ENCODE assay signal across 1 cellular context in the genomic region with DNA sequence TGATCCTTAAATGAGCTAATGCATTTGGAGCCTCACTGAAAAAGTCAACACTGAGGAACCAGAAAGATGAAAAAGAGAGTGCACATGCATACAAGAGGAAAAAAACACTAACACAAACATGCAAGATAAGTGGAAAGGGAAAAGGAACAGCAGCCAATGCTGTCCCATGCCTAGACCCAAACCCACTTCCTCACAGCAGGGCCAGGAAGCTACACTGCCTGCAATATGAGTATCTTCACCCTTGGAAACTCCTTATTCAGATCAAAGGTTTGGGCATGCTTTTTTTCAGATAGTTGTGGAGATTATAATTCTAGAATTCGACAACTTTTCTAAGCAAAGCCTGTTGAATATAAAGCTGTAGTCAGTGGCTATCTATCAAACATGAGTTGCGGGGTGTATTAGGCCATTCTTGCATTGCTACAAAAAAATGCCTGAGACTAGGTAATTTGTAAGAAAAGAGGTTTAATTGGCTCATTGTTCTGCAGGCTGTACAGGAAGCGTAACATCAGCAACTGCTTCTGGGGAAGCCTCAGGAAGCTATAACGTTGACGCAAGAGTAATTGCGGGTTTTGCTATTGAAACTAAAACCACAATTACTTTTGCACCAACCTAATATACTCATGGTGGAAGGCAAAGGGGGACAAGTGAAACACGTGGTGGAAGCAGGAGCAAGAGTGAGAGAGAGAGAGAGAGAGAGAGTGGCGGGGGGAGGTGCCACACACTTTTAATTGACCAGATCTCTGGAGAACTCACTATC.
TF ChIP-seq lines count a peak whose summit lies in the region.

No MANE protein-coding gene starts in this region.

TF ChIP-seq in GM12878, 131 proteins besides CTCF, POLR2A, EP300 and RAD21 (continued from another document and continues in another):
- TF ChIP-seq, protein P1, sequence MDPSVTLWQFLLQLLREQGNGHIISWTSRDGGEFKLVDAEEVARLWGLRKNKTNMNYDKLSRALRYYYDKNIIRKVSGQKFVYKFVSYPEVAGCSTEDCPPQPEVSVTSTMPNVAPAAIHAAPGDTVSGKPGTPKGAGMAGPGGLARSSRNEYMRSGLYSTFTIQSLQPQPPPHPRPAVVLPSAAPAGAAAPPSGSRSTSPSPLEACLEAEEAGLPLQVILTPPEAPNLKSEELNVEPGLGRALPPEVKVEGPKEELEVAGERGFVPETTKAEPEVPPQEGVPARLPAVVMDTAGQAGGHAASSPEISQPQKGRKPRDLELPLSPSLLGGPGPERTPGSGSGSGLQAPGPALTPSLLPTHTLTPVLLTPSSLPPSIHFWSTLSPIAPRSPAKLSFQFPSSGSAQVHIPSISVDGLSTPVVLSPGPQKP (IDR thresholded peaks at IDR 0.05; ENCODE audit: low read depth, low read length), result no peak
- no peak for TF ChIP-seq SIN3A (IDR thresholded peaks at IDR 0.05; ENCODE audit: low read depth, low read length)
- TF ChIP-seq FOXM1 (IDR thresholded peaks at IDR 0.05; ENCODE audit: low read depth, low read length), result no peak
- TF ChIP-seq YBX1 (IDR thresholded peaks at IDR 0.05), result no peak
- TF ChIP-seq, protein P2, sequence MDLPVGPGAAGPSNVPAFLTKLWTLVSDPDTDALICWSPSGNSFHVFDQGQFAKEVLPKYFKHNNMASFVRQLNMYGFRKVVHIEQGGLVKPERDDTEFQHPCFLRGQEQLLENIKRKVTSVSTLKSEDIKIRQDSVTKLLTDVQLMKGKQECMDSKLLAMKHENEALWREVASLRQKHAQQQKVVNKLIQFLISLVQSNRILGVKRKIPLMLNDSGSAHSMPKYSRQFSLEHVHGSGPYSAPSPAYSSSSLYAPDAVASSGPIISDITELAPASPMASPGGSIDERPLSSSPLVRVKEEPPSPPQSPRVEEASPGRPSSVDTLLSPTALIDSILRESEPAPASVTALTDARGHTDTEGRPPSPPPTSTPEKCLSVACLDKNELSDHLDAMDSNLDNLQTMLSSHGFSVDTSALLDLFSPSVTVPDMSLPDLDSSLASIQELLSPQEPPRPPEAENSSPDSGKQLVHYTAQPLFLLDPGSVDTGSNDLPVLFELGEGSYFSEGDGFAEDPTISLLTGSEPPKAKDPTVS (IDR thresholded peaks at IDR 0.05; ENCODE audit: low read depth, low read length), result no peak
- no peak for TF ChIP-seq SMAD1 (IDR thresholded peaks at IDR 0.05; ENCODE audit: low read depth, partially characterized antibody)
- no peak for TF ChIP-seq TARDBP (IDR thresholded peaks at IDR 0.05; ENCODE audit: borderline replicate concordance)
- TF ChIP-seq, protein P3, sequence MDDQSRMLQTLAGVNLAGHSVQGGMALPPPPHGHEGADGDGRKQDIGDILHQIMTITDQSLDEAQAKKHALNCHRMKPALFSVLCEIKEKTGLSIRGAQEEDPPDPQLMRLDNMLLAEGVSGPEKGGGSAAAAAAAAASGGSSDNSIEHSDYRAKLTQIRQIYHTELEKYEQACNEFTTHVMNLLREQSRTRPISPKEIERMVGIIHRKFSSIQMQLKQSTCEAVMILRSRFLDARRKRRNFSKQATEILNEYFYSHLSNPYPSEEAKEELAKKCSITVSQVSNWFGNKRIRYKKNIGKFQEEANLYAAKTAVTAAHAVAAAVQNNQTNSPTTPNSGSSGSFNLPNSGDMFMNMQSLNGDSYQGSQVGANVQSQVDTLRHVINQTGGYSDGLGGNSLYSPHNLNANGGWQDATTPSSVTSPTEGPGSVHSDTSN (IDR thresholded peaks at IDR 0.05; ENCODE audit: insufficient replicate concordance, low read depth, low read length), result no peak
- TF ChIP-seq, protein P4, sequence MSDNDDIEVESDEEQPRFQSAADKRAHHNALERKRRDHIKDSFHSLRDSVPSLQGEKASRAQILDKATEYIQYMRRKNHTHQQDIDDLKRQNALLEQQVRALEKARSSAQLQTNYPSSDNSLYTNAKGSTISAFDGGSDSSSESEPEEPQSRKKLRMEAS (IDR thresholded peaks at IDR 0.05; ENCODE audit: low read depth, low read length), result no peak
- no peak for TF ChIP-seq RB1 (IDR thresholded peaks at IDR 0.05; ENCODE audit: borderline replicate concordance)
- no peak for TF ChIP-seq PML (IDR thresholded peaks at IDR 0.05; ENCODE audit: low read length)
- no peak for TF ChIP-seq ESRRA (IDR thresholded peaks at IDR 0.05; ENCODE audit: low read length)
- TF ChIP-seq IKZF1 (conservative IDR thresholded peaks at IDR 0.05), result 0 out of 2 replicates have a peak, but pooled peaks have one; percentile 31
- TF ChIP-seq KDM1A (IDR thresholded peaks at IDR 0.05; ENCODE audit: borderline replicate concordance), result no peak
- 0 out of 2 replicates have a peak, but pooled peaks have one; percentile 21 for TF ChIP-seq IRF4 (IDR thresholded peaks at IDR 0.05; ENCODE audit: low read depth, low read length)
- TF ChIP-seq TCF7 (IDR thresholded peaks at IDR 0.05; ENCODE audit: borderline replicate concordance), result no peak
- no peak for TF ChIP-seq SMC3 (IDR thresholded peaks at IDR 0.05; ENCODE audit: borderline replicate concordance, low read length)
- TF ChIP-seq MEF2A (IDR thresholded peaks at IDR 0.05; ENCODE audit: insufficient read depth, low read depth, low read length), result no peak
- TF ChIP-seq, protein P5, sequence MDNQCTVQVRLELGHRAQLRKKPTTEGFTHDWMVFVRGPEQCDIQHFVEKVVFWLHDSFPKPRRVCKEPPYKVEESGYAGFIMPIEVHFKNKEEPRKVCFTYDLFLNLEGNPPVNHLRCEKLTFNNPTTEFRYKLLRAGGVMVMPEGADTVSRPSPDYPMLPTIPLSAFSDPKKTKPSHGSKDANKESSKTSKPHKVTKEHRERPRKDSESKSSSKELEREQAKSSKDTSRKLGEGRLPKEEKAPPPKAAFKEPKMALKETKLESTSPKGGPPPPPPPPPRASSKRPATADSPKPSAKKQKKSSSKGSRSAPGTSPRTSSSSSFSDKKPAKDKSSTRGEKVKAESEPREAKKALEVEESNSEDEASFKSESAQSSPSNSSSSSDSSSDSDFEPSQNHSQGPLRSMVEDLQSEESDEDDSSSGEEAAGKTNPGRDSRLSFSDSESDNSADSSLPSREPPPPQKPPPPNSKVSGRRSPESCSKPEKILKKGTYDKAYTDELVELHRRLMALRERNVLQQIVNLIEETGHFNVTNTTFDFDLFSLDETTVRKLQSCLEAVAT (IDR thresholded peaks at IDR 0.05), result no peak
- no peak for TF ChIP-seq FOXK2 (IDR thresholded peaks at IDR 0.05)
- no peak for TF ChIP-seq FOS (IDR thresholded peaks at IDR 0.05; ENCODE audit: borderline replicate concordance, extremely low read depth, insufficient read length)
- no peak for TF ChIP-seq NBN (IDR thresholded peaks at IDR 0.05)
- no peak for TF ChIP-seq LARP7 (IDR thresholded peaks at IDR 0.05)
- no peak for TF ChIP-seq MEF2B (IDR thresholded peaks at IDR 0.05; ENCODE audit: partially characterized antibody, poor library complexity, severe bottlenecking)
- TF ChIP-seq, protein P6, sequence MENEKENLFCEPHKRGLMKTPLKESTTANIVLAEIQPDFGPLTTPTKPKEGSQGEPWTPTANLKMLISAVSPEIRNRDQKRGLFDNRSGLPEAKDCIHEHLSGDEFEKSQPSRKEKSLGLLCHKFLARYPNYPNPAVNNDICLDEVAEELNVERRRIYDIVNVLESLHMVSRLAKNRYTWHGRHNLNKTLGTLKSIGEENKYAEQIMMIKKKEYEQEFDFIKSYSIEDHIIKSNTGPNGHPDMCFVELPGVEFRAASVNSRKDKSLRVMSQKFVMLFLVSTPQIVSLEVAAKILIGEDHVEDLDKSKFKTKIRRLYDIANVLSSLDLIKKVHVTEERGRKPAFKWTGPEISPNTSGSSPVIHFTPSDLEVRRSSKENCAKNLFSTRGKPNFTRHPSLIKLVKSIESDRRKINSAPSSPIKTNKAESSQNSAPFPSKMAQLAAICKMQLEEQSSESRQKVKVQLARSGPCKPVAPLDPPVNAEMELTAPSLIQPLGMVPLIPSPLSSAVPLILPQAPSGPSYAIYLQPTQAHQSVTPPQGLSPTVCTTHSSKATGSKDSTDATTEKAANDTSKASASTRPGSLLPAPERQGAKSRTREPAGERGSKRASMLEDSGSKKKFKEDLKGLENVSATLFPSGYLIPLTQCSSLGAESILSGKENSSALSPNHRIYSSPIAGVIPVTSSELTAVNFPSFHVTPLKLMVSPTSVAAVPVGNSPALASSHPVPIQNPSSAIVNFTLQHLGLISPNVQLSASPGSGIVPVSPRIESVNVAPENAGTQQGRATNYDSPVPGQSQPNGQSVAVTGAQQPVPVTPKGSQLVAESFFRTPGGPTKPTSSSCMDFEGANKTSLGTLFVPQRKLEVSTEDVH (IDR thresholded peaks at IDR 0.05; ENCODE audit: low read depth, partially characterized antibody), result no peak
- peak; percentile 52 to 64 for TF ChIP-seq IKZF2 (IDR thresholded peaks at IDR 0.05)
- TF ChIP-seq, protein P7, sequence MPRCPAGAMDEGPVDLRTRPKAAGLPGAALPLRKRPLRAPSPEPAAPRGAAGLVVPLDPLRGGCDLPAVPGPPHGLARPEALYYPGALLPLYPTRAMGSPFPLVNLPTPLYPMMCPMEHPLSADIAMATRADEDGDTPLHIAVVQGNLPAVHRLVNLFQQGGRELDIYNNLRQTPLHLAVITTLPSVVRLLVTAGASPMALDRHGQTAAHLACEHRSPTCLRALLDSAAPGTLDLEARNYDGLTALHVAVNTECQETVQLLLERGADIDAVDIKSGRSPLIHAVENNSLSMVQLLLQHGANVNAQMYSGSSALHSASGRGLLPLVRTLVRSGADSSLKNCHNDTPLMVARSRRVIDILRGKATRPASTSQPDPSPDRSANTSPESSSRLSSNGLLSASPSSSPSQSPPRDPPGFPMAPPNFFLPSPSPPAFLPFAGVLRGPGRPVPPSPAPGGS (IDR thresholded peaks at IDR 0.05; ENCODE audit: borderline replicate concordance, insufficient read depth, low read depth, low read length, poor library complexity, severe bottlenecking), result no peak
- TF ChIP-seq RAD51 (IDR thresholded peaks at IDR 0.05), result peak; percentile 42; the same call in 1 of the 2 replicates
- TF ChIP-seq YY1 (IDR thresholded peaks at IDR 0.05; ENCODE audit: low read depth, low read length), result no peak
- TF ChIP-seq NR2F1 (conservative IDR thresholded peaks at IDR 0.05), result no peak
- TF ChIP-seq MTA2 (IDR thresholded peaks at IDR 0.05; ENCODE audit: low read depth), result peak; percentile 71; the same call in 1 of the 2 replicates
- no peak for TF ChIP-seq RELA (IDR thresholded peaks at IDR 0.05; ENCODE audit: borderline replicate concordance, partially characterized antibody)
- TF ChIP-seq, protein P8, sequence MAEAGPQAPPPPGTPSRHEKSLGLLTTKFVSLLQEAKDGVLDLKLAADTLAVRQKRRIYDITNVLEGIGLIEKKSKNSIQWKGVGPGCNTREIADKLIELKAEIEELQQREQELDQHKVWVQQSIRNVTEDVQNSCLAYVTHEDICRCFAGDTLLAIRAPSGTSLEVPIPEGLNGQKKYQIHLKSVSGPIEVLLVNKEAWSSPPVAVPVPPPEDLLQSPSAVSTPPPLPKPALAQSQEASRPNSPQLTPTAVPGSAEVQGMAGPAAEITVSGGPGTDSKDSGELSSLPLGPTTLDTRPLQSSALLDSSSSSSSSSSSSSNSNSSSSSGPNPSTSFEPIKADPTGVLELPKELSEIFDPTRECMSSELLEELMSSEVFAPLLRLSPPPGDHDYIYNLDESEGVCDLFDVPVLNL (IDR thresholded peaks at IDR 0.05; ENCODE audit: low read depth, low read length), result no peak
- no peak for TF ChIP-seq MXI1 (IDR thresholded peaks at IDR 0.05; ENCODE audit: low read depth, low read length)
- TF ChIP-seq KAT2A (conservative IDR thresholded peaks at IDR 0.05; ENCODE audit: control insufficient read depth, low read depth, low read length), result no peak
- no peak for TF ChIP-seq CHD2 (IDR thresholded peaks at IDR 0.05; ENCODE audit: borderline replicate concordance, low read depth, low read length)
- no peak for TF ChIP-seq NR2C1 (IDR thresholded peaks at IDR 0.05)
- TF ChIP-seq ZNF274 (IDR thresholded peaks at IDR 0.05; ENCODE audit: insufficient read depth, insufficient read length), result no peak
- no peak for TF ChIP-seq SMARCA5 (IDR thresholded peaks at IDR 0.05)
- TF ChIP-seq STAT3 (IDR thresholded peaks at IDR 0.05; ENCODE audit: low read depth, low read length), result no peak
- peak; percentile 87 for TF ChIP-seq RUNX3 (IDR thresholded peaks at IDR 0.05; ENCODE audit: low read length)
- TF ChIP-seq GATAD2B (conservative IDR thresholded peaks at IDR 0.05; ENCODE audit: low read depth), result no peak
- TF ChIP-seq, protein P9, sequence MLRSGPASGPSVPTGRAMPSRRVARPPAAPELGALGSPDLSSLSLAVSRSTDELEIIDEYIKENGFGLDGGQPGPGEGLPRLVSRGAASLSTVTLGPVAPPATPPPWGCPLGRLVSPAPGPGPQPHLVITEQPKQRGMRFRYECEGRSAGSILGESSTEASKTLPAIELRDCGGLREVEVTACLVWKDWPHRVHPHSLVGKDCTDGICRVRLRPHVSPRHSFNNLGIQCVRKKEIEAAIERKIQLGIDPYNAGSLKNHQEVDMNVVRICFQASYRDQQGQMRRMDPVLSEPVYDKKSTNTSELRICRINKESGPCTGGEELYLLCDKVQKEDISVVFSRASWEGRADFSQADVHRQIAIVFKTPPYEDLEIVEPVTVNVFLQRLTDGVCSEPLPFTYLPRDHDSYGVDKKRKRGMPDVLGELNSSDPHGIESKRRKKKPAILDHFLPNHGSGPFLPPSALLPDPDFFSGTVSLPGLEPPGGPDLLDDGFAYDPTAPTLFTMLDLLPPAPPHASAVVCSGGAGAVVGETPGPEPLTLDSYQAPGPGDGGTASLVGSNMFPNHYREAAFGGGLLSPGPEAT (IDR thresholded peaks at IDR 0.05; ENCODE audit: low read depth), result no peak
- no peak for TF ChIP-seq HDGF (IDR thresholded peaks at IDR 0.05)
- TF ChIP-seq NFYA (IDR thresholded peaks at IDR 0.05; ENCODE audit: borderline replicate concordance, low read depth, low read length), result no peak
- 0 out of 2 replicates have a peak, but pooled peaks have one; percentile 35 for TF ChIP-seq NFIC (IDR thresholded peaks at IDR 0.05; ENCODE audit: low read depth, low read length)
- TF ChIP-seq, protein P10, sequence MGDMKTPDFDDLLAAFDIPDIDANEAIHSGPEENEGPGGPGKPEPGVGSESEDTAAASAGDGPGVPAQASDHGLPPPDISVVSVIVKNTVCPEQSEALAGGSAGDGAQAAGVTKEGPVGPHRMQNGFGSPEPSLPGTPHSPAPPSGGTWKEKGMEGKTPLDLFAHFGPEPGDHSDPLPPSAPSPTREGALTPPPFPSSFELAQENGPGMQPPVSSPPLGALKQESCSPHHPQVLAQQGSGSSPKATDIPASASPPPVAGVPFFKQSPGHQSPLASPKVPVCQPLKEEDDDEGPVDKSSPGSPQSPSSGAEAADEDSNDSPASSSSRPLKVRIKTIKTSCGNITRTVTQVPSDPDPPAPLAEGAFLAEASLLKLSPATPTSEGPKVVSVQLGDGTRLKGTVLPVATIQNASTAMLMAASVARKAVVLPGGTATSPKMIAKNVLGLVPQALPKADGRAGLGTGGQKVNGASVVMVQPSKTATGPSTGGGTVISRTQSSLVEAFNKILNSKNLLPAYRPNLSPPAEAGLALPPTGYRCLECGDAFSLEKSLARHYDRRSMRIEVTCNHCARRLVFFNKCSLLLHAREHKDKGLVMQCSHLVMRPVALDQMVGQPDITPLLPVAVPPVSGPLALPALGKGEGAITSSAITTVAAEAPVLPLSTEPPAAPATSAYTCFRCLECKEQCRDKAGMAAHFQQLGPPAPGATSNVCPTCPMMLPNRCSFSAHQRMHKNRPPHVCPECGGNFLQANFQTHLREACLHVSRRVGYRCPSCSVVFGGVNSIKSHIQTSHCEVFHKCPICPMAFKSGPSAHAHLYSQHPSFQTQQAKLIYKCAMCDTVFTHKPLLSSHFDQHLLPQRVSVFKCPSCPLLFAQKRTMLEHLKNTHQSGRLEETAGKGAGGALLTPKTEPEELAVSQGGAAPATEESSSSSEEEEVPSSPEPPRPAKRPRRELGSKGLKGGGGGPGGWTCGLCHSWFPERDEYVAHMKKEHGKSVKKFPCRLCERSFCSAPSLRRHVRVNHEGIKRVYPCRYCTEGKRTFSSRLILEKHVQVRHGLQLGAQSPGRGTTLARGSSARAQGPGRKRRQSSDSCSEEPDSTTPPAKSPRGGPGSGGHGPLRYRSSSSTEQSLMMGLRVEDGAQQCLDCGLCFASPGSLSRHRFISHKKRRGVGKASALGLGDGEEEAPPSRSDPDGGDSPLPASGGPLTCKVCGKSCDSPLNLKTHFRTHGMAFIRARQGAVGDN (IDR thresholded peaks at IDR 0.05), result no peak
